In the genomic region with DNA sequence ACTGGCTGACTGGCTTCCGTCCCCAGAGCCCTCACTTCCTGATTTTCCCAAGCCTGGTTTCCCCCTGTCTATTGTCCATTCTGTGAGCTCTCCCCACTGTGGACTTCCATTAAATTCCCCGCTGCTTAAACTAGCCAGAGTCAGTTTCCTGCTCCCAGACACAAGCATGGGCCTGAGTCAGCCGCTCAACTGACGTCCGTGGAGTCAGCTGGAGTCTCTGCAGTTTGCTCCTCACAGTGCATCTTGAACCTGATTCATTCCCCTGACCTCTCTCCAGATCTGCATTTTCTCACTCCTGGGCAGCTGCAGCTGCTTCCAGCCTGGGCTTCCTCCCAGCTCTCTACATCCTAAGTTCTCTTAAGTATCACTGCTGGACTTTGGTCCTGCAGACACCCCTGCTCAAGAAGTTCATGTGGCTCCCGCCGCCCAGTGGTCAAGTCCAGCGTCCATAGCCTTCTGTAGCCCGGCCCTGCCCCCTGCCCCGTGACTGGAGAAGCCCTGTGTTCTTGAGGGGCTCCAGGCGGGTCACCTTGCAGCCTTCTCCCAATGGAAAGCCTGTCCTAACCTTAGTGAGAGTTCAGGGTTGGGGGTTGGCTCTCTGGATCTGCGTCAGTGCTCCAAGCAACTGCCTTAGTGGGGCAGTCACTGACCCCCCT, we compare ENCODE assay signal across 1 cellular context.
A peak's percentile ranks its signal among the peaks of the same experiment; 100 is the strongest.
TF ChIP-seq lines count a peak whose summit lies in the region.

No MANE protein-coding gene starts in this region.

TF ChIP-seq in SK-N-SH, 30 proteins besides CTCF, POLR2A, EP300 and RAD21 (continued from another document):
- TF ChIP-seq, protein P1, sequence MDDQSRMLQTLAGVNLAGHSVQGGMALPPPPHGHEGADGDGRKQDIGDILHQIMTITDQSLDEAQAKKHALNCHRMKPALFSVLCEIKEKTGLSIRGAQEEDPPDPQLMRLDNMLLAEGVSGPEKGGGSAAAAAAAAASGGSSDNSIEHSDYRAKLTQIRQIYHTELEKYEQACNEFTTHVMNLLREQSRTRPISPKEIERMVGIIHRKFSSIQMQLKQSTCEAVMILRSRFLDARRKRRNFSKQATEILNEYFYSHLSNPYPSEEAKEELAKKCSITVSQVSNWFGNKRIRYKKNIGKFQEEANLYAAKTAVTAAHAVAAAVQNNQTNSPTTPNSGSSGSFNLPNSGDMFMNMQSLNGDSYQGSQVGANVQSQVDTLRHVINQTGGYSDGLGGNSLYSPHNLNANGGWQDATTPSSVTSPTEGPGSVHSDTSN (IDR thresholded peaks at IDR 0.05) = peak; percentile 71
